23 cellular contexts compared by ENCODE assay signal in the genomic region with DNA sequence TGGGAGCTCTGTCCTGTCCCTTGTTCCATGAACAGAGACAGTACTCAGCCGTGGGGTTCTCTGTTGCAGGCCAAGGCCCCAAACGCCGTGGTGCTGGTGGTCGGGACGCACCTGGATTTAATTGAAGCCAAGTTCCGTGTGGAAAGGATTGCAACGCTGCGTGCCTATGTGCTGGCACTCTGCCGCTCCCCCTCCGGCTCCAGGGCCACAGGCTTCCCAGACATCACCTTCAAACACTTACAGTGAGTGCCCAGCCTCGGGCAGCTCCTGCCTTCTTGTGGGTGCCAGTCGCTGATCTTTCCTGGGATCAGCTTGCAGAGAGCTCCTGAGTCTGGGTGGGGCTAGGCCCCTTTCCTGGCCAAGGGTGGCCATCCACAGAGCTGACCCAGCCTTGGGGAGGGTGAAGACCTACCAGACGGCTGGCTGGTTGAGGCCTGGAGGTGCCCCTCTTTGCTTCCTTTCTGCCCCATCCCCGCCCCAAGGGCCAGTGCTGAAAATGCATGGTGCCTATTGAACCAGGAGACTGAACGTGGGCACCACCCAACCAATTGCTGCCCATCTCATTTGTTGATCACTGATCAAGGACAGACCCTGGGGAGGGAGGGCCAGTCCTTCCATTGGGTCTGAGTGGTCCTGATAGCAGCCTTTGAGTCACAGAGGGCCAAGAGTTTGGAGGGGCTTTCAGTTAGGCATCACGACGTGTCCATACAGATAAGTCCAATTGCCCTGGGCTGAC.
DNase-seq lines count a peak whose midpoint lies in the region; ATAC-seq and TF ChIP-seq lines count a peak whose summit lies in the region.
"Had no signal": no experiment of that assay in that cellular context is flagged by ENCODE, and none has a peak within 500 bp of the region (broad histone marks: within the 10 kb centered on the region; RNA-seq: fewer than 3 reads in every experiment).

No MANE protein-coding gene starts in this region.

- H3K27ac ChIP-seq in lung (ENCODE audit: low read depth in 1 of 2, low read length in 1 of 2) (peak overlapping the region in 1 of 2 donors; percentile 8), spleen (peak overlapping the region in 3 of 8 donors; percentile 48 to 71 (median 64))
- H3K27ac ChIP-seq: cardiac muscle cell, left ventricle myocardium inferior, uterus had no signal

- H3K27ac Mint-ChIP-seq in T-cell = no peak overlapping the region

- intact Hi-C loops in spleen (cut with DNase I; ENCODE audit: low total_unique reads) = no loop called here

- H3K36me3 ChIP-seq in lung (ENCODE audit: control insufficient read depth in 2 of 2, insufficient read depth in 2 of 2, low read length in 2 of 2) (peaks cover 0 to 17% of the 10 kb centered on the region in 2 donors), spleen (peaks cover 0 to 99% (median 37%) of the 10 kb centered on the region in 6 donors)
- H3K36me3 ChIP-seq: cardiac muscle cell, uterus had no signal

- POLR2A ChIA-PET in T-cell (lab: Charles Lee) = no interaction called here

- DNase-seq in ELF-1 (ENCODE audit: low read depth, low spot score) (peak; percentile 1), lung (ENCODE audit: low spot score) (peak; percentile 26), spleen (peak; percentile 55), NOMO-1 treated with dmso at 0.1 percent for 144 hours (lab: John Stamatoyannopoulos, UW; ENCODE audit: unreplicated experiment) (no peak), T-cell (no peak)
- DNase-seq in activated CD8-positive, alpha-beta memory T cell treated with anti-CD3 and anti-CD28 coated beads, Interleukin-2, amount 50 U/mL, for 48 hours = peak; percentile 36
- no peak for DNase-seq in activated CD4-positive, alpha-beta T cell treated with anti-CD3 and anti-CD28 coated beads for 48 hours
- DNase-seq: activated CD4-positive, alpha-beta T cell treated with anti-CD3 and anti-CD28 coated beads for 4 hours; activated naive CD4-positive, alpha-beta T cell treated with Interleukin-2 at 50 U/mL for 16 hours; C1 segment of cervical spinal cord; Calu3; left ventricle myocardium inferior; NCI-H1048; NCI-H2029 treated with DMSO at 0.1 percent for 48 hours; NCI-H345; NCI-H82; OCI-M1; SHP77; SW 1271 had no signal

- TF ChIP-seq CTCF in lung (IDR thresholded peaks at IDR 0.05; ENCODE audit: control extremely low read depth, extremely low read depth) = no peak
- no peak for TF ChIP-seq CTCF in spleen (IDR thresholded peaks at IDR 0.05 in 8 of 11, conservative IDR thresholded peaks at IDR 0.05 in 3 of 11)

- no peaks in the 10 kb centered on the region for H3K9me3 Mint-ChIP-seq in T-cell

- H3K4me3 Mint-ChIP-seq in T-cell = no peak overlapping the region

- 94 to 97% methylated on average over 17 of the region's 17 CpGs for WGBS in lung, 2 donors
- WGBS in spleen, 5 donors = 88 to 94% (median 91%) methylated on average over 13 to 17 of the region's 17 CpGs

- CTCF ChIA-PET in T-cell (lab: Charles Lee) = no interaction called here

- no peak overlapping the region for H3K4me3 ChIP-seq in lung
- no peak overlapping the region for H3K4me3 ChIP-seq in spleen
- H3K4me3 ChIP-seq: cardiac muscle cell, heart right ventricle, left ventricle myocardium inferior, uterus had no signal

- TF ChIP-seq POLR2A in spleen (IDR thresholded peaks at IDR 0.05) = no peak

- H3K27me3 Mint-ChIP-seq in T-cell = peaks cover 10% of the 10 kb centered on the region in 2 donors

- H3K4me1 Mint-ChIP-seq in T-cell = no peaks in the 10 kb centered on the region

- no peak for ATAC-seq in lung (ENCODE audit: insufficient read depth, low FRiP score)
- ATAC-seq in HG02610 (IDR thresholded peaks at IDR 0.05; ENCODE audit: unreplicated experiment) = no peak
- no peak for ATAC-seq in T-cell (replicated peaks in 1 of 4)

- H3K9me3 ChIP-seq in lung (ENCODE audit: control insufficient read depth in 2 of 2, insufficient read depth in 1 of 2, low read length in 1 of 2) = no peaks in the 10 kb centered on the region
- H3K9me3 ChIP-seq in spleen = no peaks in the 10 kb centered on the region
- H3K9me3 ChIP-seq: heart right ventricle, left ventricle myocardium inferior, uterus had no signal

- H3K4me1 ChIP-seq in lung (ENCODE audit: control insufficient read depth in 2 of 2, insufficient read depth in 2 of 2, low read length in 2 of 2) = peaks cover 5 to 20% of the 10 kb centered on the region in 2 donors
- peaks cover 2 to 51% (median 32%) of the 10 kb centered on the region in 6 donors for H3K4me1 ChIP-seq in spleen
- H3K4me1 ChIP-seq: uterus had no signal

- H3K27me3 ChIP-seq in lung (ENCODE audit: control insufficient read depth, insufficient read depth) (no peaks in the 10 kb centered on the region), spleen (replicated peaks in 1 of 7) (no peaks in the 10 kb centered on the region)
- H3K27me3 ChIP-seq: cardiac muscle cell, uterus had no signal

- H3K36me3 Mint-ChIP-seq in T-cell = no peaks in the 10 kb centered on the region

Comparison
In these comparisons a context has a peak if more than half of its experiments do, and no peak if none do; other contexts are left out.
1. DNase-seq: peak in ELF-1 (single experiment), activated CD8-positive, alpha-beta memory T cell treated with anti-CD3 and anti-CD28 coated beads, Interleukin-2, amount 50 U/mL, for 48 hours (single experiment), lung (single experiment) and spleen (single experiment); none in NOMO-1 treated with dmso at 0.1 percent for 144 hours (single experiment), T-cell (0 of 34) and activated CD4-positive, alpha-beta T cell treated with anti-CD3 and anti-CD28 coated beads for 48 hours (single experiment).